In genomic region chr11:131038597-131038996, GRCh38 we compare ENCODE assay signal across 13 cellular contexts.
A peak's percentile ranks its signal among the peaks of the same experiment; 100 is the strongest.
DNase-seq lines count a peak whose midpoint lies in the region; ATAC-seq, FAIRE-seq and TF ChIP-seq lines count a peak whose summit lies in the region.
"Had no signal": no experiment of that assay in that cellular context is flagged by ENCODE, and none has a peak within 500 bp of the region (broad histone marks: within the 10 kb centered on the region; RNA-seq: fewer than 3 reads in every experiment).

No MANE protein-coding gene starts in this region.

- POLR2A ChIA-PET in T-cell (lab: Charles Lee), result no interaction called here

- no peak overlapping the region for H3K27ac Mint-ChIP-seq in T-cell

- no peak for FAIRE-seq in GM12892 (lab: Jason Lieb, UNC)
- FAIRE-seq: G401.6 had no signal

- ATAC-seq in esophagus mucosa (peak; percentile 72), T-cell (replicated peaks in 1 of 4) (no peak), HG03442 (IDR thresholded peaks at IDR 0.05; ENCODE audit: unreplicated experiment) (no peak), GM21390 (IDR thresholded peaks at IDR 0.05; ENCODE audit: unreplicated experiment) (no peak)
- ATAC-seq: upper lobe of right lung had no signal

- no peak for TF ChIP-seq POLR2A in GM12892 (IDR thresholded peaks at IDR 0.05; ENCODE audit: low read depth, low read length)

- peaks cover 0 to 18% of the 10 kb centered on the region in 2 donors for H3K27me3 Mint-ChIP-seq in T-cell

- peaks cover 0 to 11% (median 4%) of the 10 kb centered on the region in 3 donors for H3K9me3 Mint-ChIP-seq in T-cell

- no peak overlapping the region for H3K4me3 ChIP-seq in AG09309 (ENCODE audit: control insufficient read depth, low read depth, low read length)
- H3K4me3 ChIP-seq: SJCRH30, upper lobe of right lung had no signal

- H3K36me3 Mint-ChIP-seq in T-cell, result no peaks in the 10 kb centered on the region

- CTCF ChIA-PET in T-cell (lab: Charles Lee), result no interaction called here

- no peaks in the 10 kb centered on the region for H3K4me1 Mint-ChIP-seq in T-cell

- peak; percentile 26 for TF ChIP-seq CTCF in AG09309 (IDR thresholded peaks at IDR 0.05; ENCODE audit: control insufficient read depth, insufficient read depth, low read depth, low read length, missing control alignments)

- H3K4me3 Mint-ChIP-seq in T-cell, result no peak overlapping the region

- DNase-seq in AG09309 (ENCODE audit: low read depth), result no peak
- DNase-seq in GM12892 (ENCODE audit: insufficient read length), result peak; percentile 6
- peak; percentile 12 to 24 for DNase-seq in NCI-H1930 (lab: John Stamatoyannopoulos, UW)
- no peak for DNase-seq in T-cell
- no peak for DNase-seq in NCI-H2081 treated with DMSO at 0.1 percent for 48 hours (lab: John Stamatoyannopoulos, UW)
- DNase-seq: activated naive CD4-positive, alpha-beta T cell treated with Interleukin-2 at 50 U/mL for 16 hours; stimulated activated CD4-positive, alpha-beta T cell treated with anti-CD3 and anti-CD28 coated beads, Interleukin-12 subunit alpha, Interleukin-12 subunit beta, amount 100 ng/mL, for 4 hours; upper lobe of right lung had no signal

Comparison
In these comparisons a context has a peak if more than half of its experiments do, and no peak if none do; other contexts are left out.
1. DNase-seq: peak in GM12892 (single experiment) and NCI-H1930 (2 of 2); none in AG09309 (single experiment), T-cell (0 of 34) and NCI-H2081 treated with DMSO at 0.1 percent for 48 hours (single experiment).